ENCODE assay signal across 17 cellular contexts in genomic region chr10:122521011-122521410, GRCh38. TPM values are rescaled to one million over a fixed set of nuclear protein-coding genes. Genes with fewer than 3 reads are reported as not detected.
"Had no signal": no experiment of that assay in that cellular context is flagged by ENCODE, and none has a peak within 500 bp of the region (broad histone marks: within the 10 kb centered on the region; RNA-seq: fewer than 3 reads in every experiment).

No MANE protein-coding gene starts in this region.

- H3K9me3 ChIP-seq: esophagus squamous epithelium, gastrocnemius medialis, left ventricle myocardium inferior, stomach, thoracic aorta, uterus had no signal

- H3K4me3 Mint-ChIP-seq: activated CD4-positive, alpha-beta T cell treated with anti-CD3 and anti-CD28 coated beads, Interleukin-2, amount 10 ng/mL, durations not matched to agents 7 days and 5 days; neural crest cell; T-helper 17 cell had no signal

- H3K4me1 ChIP-seq: gastrocnemius medialis, uterus had no signal

- H3K9me3 Mint-ChIP-seq: activated CD4-positive, alpha-beta T cell treated with anti-CD3 and anti-CD28 coated beads, Interleukin-2, amount 10 ng/mL, durations not matched to agents 7 days and 5 days; neural crest cell had no signal

- H3K27ac Mint-ChIP-seq: activated CD4-positive, alpha-beta T cell treated with anti-CD3 and anti-CD28 coated beads, Interleukin-2, amount 10 ng/mL, durations not matched to agents 7 days and 5 days; T-helper 17 cell had no signal

- H3K27ac ChIP-seq: esophagus squamous epithelium, gastrocnemius medialis, left ventricle myocardium inferior, stomach, thoracic aorta, uterus had no signal

- H3K4me3 ChIP-seq: esophagus squamous epithelium, gastrocnemius medialis, left ventricle myocardium inferior, skin epidermis, stomach, thoracic aorta, uterus had no signal

- DNase-seq: activated CD4-positive, alpha-beta T cell treated with anti-CD3 and anti-CD28 coated beads, Interleukin-2, amount 10 ng/mL, durations not matched to agents 7 days and 5 days; activated CD4-positive, CD25-positive, alpha-beta regulatory T cell; activated naive CD4-positive, alpha-beta T cell treated with anti-CD3 and anti-CD28 coated beads, Interleukin-2, amount 50 U/mL, for 16 hours; activated T-cell treated with anti-CD3 and anti-CD28 coated beads for 4 hours; amniotic stem cell; cerebellar nuclear complex; esophagus squamous epithelium; gastrocnemius medialis; kidney; left ventricle myocardium inferior; stomach; T-helper 17 cell; uterus had no signal

- H3K4me1 Mint-ChIP-seq: neural crest cell had no signal

- H3K36me3 ChIP-seq: esophagus squamous epithelium, gastrocnemius medialis, uterus had no signal

- ATAC-seq: gastrocnemius medialis, T-helper 17 cell had no signal

RNA-seq across cellular contexts. Expression of gene DMBT1, which starts 39.5 kb away (rescaled TPM):
- total RNA-seq: activated CD4-positive, alpha-beta T cell treated with anti-CD3 and anti-CD28 coated beads, Interleukin-2, amount 10 ng/mL, durations not matched to agents 7 days and 5 days; activated CD8-positive, alpha-beta memory T cell treated with anti-CD3 and anti-CD28 coated beads for 36 hours; neural crest cell; T-helper 17 cell had no signal

RNA-seq across cellular contexts. Expression of gene HTRA1, which starts 59.7 kb away (rescaled TPM):
- total RNA-seq: activated CD4-positive, alpha-beta T cell treated with anti-CD3 and anti-CD28 coated beads, Interleukin-2, amount 10 ng/mL, durations not matched to agents 7 days and 5 days; activated CD8-positive, alpha-beta memory T cell treated with anti-CD3 and anti-CD28 coated beads for 36 hours had no signal
